ENCODE assay signal across 1 cellular context in genomic region chr15:74134387-74135027, GRCh38.
TF ChIP-seq lines count a peak whose summit lies in the region.

No MANE protein-coding gene starts in this region.

TF ChIP-seq in H1, 55 proteins besides CTCF, POLR2A, EP300 and RAD21:
- TF ChIP-seq SAP30 (IDR thresholded peaks at IDR 0.05; ENCODE audit: insufficient read depth, insufficient replicate concordance, low read length) (no peak), TAF7 (optimal IDR thresholded peaks at IDR 0.05; ENCODE audit: borderline replicate concordance, low read depth, low read length) (no peak), SIN3A (conservative IDR thresholded peaks at IDR 0.05 in 1 of 2, IDR thresholded peaks at IDR 0.05 in 1 of 2; ENCODE audit: low read depth in 1 of 2, low read length in 2 of 2) (no peak), JUND (IDR thresholded peaks at IDR 0.05; ENCODE audit: low read length) (no peak), CTBP2 (IDR thresholded peaks at IDR 0.05; ENCODE audit: borderline replicate concordance, insufficient read depth, insufficient read length, low read length) (no peak), BRCA1 (IDR thresholded peaks at IDR 0.05; ENCODE audit: low read depth, low read length) (no peak), TBP (IDR thresholded peaks at IDR 0.05; ENCODE audit: low read depth, low read length) (no peak), SIX5 (IDR thresholded peaks at IDR 0.05; ENCODE audit: low read depth, low read length) (no peak), BACH1 (IDR thresholded peaks at IDR 0.05; ENCODE audit: low read length) (no peak), GTF2F1 (IDR thresholded peaks at IDR 0.05; ENCODE audit: borderline replicate concordance, low read depth, low read length) (no peak), E2F6 (IDR thresholded peaks at IDR 0.05) (peak; percentile 93), ZNF274 (IDR thresholded peaks at IDR 0.05; ENCODE audit: borderline replicate concordance, extremely low read depth, low read length) (no peak), KDM5A (IDR thresholded peaks at IDR 0.05; ENCODE audit: low read length) (no peak), EZH2 (IDR thresholded peaks at IDR 0.05; ENCODE audit: low read depth, low read length, severe bottlenecking) (peak; percentile 87), SP1 (IDR thresholded peaks at IDR 0.05; ENCODE audit: low read depth, low read length) (no peak), RNF2 (IDR thresholded peaks at IDR 0.05; ENCODE audit: borderline replicate concordance, low read depth, low read length, missing control alignments, poor library complexity, severe bottlenecking) (peak; percentile 13), BCL11A (IDR thresholded peaks at IDR 0.05; ENCODE audit: low read depth in 2 of 2, low read length in 2 of 2) (no peak), CHD1 (IDR thresholded peaks at IDR 0.05; ENCODE audit: low read depth, low read length) (no peak), EGR1 (IDR thresholded peaks at IDR 0.05; ENCODE audit: borderline replicate concordance, low read depth, low read length) (no peak), GABPA (IDR thresholded peaks at IDR 0.05; ENCODE audit: borderline replicate concordance, insufficient read depth, low read length) (no peak), TEAD4 (IDR thresholded peaks at IDR 0.05; ENCODE audit: low read depth, low read length) (no peak), HDAC2 (IDR thresholded peaks at IDR 0.05; ENCODE audit: borderline replicate concordance in 1 of 2, low read depth in 2 of 2, low read length in 2 of 2) (peak in 1 of 2 experiments; percentile 56; a peak in 1 of 4 replicates), SP4 (IDR thresholded peaks at IDR 0.05; ENCODE audit: low read length) (no peak), SRF (IDR thresholded peaks at IDR 0.05; ENCODE audit: low read depth, low read length) (no peak), YY1 (IDR thresholded peaks at IDR 0.05; ENCODE audit: low read depth, low read length) (no peak), SUZ12 (IDR thresholded peaks at IDR 0.05; ENCODE audit: low read length) (peak; percentile 44), CBX5 (IDR thresholded peaks at IDR 0.05; ENCODE audit: low read depth, low read length) (no peak), SP2 (IDR thresholded peaks at IDR 0.05; ENCODE audit: low read length) (no peak), CHD2 (IDR thresholded peaks at IDR 0.05; ENCODE audit: low read length) (no peak), NANOG (IDR thresholded peaks at IDR 0.05; ENCODE audit: insufficient read depth, low read depth, low read length, poor library complexity, severe bottlenecking) (no peak), KDM4A (IDR thresholded peaks at IDR 0.05; ENCODE audit: low read depth, low read length, severe bottlenecking) (peak; percentile 47), JUN (IDR thresholded peaks at IDR 0.05; ENCODE audit: low read depth, low read length) (no peak), TAF1 (IDR thresholded peaks at IDR 0.05; ENCODE audit: low read depth, low read length) (no peak), RBBP5 (IDR thresholded peaks at IDR 0.05; ENCODE audit: borderline replicate concordance, low read depth, low read length) (no peak), CREB1 (IDR thresholded peaks at IDR 0.05) (0 out of 2 replicates have a peak, but pooled peaks have one; percentile 6), KDM1A (IDR thresholded peaks at IDR 0.05; ENCODE audit: borderline replicate concordance, low read length) (no peak; the same call in 1 of the 2 replicates), PHF8 (conservative IDR thresholded peaks at IDR 0.05; ENCODE audit: low read depth, low read length) (no peak), NRF1 (IDR thresholded peaks at IDR 0.05; ENCODE audit: low read depth, low read length) (no peak), CEBPB (IDR thresholded peaks at IDR 0.05; ENCODE audit: low read depth, low read length) (no peak), ASH2L (IDR thresholded peaks at IDR 0.05; ENCODE audit: low read length) (peak; percentile 31)
- TF ChIP-seq, protein P1, sequence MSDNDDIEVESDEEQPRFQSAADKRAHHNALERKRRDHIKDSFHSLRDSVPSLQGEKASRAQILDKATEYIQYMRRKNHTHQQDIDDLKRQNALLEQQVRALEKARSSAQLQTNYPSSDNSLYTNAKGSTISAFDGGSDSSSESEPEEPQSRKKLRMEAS (IDR thresholded peaks at IDR 0.05) = peak; percentile 84
- TF ChIP-seq, protein P2, sequence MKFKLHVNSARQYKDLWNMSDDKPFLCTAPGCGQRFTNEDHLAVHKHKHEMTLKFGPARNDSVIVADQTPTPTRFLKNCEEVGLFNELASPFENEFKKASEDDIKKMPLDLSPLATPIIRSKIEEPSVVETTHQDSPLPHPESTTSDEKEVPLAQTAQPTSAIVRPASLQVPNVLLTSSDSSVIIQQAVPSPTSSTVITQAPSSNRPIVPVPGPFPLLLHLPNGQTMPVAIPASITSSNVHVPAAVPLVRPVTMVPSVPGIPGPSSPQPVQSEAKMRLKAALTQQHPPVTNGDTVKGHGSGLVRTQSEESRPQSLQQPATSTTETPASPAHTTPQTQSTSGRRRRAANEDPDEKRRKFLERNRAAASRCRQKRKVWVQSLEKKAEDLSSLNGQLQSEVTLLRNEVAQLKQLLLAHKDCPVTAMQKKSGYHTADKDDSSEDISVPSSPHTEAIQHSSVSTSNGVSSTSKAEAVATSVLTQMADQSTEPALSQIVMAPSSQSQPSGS (IDR thresholded peaks at IDR 0.05; ENCODE audit: low read length) = no peak
